Comparison of ENCODE assay signal across 8 cellular contexts in the genomic region with DNA sequence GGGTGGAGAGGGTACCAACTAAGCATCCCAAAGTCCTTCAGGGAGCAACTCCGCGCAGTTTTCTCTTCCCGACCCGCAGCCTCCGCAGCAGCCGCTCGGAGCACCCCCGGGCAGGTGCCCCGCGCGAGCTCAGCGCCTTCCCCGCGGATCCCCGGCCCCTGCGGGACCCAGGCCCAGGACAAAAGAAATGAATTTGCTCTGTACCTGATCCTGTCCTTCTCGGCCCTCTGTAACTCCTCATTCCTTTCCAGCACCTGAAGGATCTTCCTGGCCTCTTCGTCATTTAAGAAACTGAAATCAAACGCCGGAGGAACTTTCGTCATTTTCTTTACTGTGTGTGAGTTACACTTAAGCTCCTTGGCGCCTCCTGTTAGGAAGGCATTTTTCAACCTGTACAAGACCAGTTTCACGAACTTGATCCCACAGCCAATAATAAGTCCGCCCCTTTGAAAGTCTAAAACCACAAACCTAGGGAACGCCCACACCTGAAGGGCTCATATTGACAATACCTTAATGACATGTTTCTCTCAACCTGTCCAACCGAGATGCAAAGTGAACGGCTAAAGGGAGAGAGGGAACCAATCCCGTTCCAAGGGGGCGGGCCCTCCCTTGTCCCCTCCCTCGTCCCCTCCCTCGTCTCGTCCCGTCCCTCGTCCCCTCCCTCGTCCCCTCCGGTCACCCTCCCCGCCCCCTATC. TPM values are rescaled to one million over a fixed set of nuclear protein-coding genes. Genes with fewer than 3 reads are reported as not detected.
DNase-seq lines count a peak whose midpoint lies in the region; ATAC-seq, FAIRE-seq and TF ChIP-seq lines count a peak whose summit lies in the region.

Gene EXPH5 (minus strand): TSS at position 555 of the 696 bp plus-strand sequence. CDS start 232 bp downstream, at position 323.

- peak; percentile 87 for FAIRE-seq in GM18507 (lab: Jason Lieb, UNC)

- peak; percentile 95 for ATAC-seq in HG02973 (IDR thresholded peaks at IDR 0.05; ENCODE audit: unreplicated experiment)

- DNase-seq in GM18507 (ENCODE audit: extremely low spot score, insufficient read length, low read depth) (peak; percentile 80), NCI-H187 (lab: John Stamatoyannopoulos, UW) (peak; percentile 94 to 98), T1000 (lab: John Stamatoyannopoulos, UW) (peak; percentile 29), astrocyte of the spinal cord (ENCODE audit: low read depth, low spot score) (peak; percentile 63), hippocampal formation (lab: John Stamatoyannopoulos, UW) (peak; percentile 59), renal cortical epithelial cell (ENCODE audit: low read depth) (peak; percentile 96), cortex of kidney (lab: John Stamatoyannopoulos, UW) (no peak)

- in situ Hi-C loops in astrocyte of the spinal cord (cut with HindIII; ENCODE audit: low sequenced_read_pairs), result no loop called here

- H3K4me3 ChIP-seq in astrocyte of the spinal cord (ENCODE audit: low read depth, low read length), result peak within 1 kb of the TSS; percentile 69

- TF ChIP-seq CTCF in astrocyte of the spinal cord (IDR thresholded peaks at IDR 0.05; ENCODE audit: low read depth, low read length), result peak; percentile 2

RNA-seq across cellular contexts. Expression of gene EXPH5, which starts in this region (rescaled TPM):
- 6.7 and 9.9 TPM in 2 replicates for total RNA-seq in renal cortical epithelial cell
